In the genomic region with DNA sequence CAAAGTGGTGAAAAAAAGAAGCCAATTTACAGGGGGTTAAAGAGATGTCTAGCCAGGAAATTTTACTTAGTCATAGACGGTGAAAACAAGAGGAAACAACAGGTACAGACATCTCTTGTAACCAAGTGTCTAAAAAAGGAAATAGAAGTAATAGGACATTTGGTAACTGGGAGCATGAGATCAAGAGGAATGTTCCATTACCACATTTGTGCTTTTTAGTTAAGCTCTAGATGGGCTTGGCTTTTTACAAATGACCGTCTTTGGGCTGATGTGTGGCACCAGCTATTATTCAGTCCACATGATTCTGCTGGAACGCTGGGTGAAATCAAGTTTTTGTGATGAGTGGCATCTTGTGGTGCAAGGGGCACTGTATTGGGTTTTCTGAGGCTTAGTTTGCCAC, we compare ENCODE assay signal across 19 cellular contexts.
DNase-seq lines count a peak whose midpoint lies in the region; ATAC-seq and TF ChIP-seq lines count a peak whose summit lies in the region.
"Had no signal": no experiment of that assay in that cellular context is flagged by ENCODE, and none has a peak within 500 bp of the region (broad histone marks: within the 10 kb centered on the region; RNA-seq: fewer than 3 reads in every experiment).

No MANE protein-coding gene starts in this region.

- no peak for TF ChIP-seq CTCF in activated CD8-positive, alpha-beta T cell treated with anti-CD3 and anti-CD28 coated beads for 36 hours (IDR thresholded peaks at IDR 0.05)

- no peak for ATAC-seq in activated CD4-positive, alpha-beta T cell treated with anti-CD3 and anti-CD28 coated beads for 36 hours
- peak; percentile 26 for ATAC-seq in activated CD8-positive, alpha-beta T cell treated with anti-CD3 and anti-CD28 coated beads for 36 hours
- ATAC-seq in HG03175 (IDR thresholded peaks at IDR 0.05; ENCODE audit: unreplicated experiment) = no peak
- ATAC-seq: A549; naive thymus-derived CD4-positive, alpha-beta T cell; right lobe of liver had no signal

- H3K27me3 Mint-ChIP-seq in activated CD4-positive, alpha-beta T cell treated with anti-CD3 and anti-CD28 coated beads for 36 hours = peaks cover 17% of the 10 kb centered on the region
- H3K27me3 Mint-ChIP-seq in activated CD8-positive, alpha-beta T cell treated with anti-CD3 and anti-CD28 coated beads for 36 hours = peaks cover 13% of the 10 kb centered on the region
- peaks cover 26% of the 10 kb centered on the region for H3K27me3 Mint-ChIP-seq in stimulated activated naive CD8-positive, alpha-beta T cell treated with anti-CD3 and anti-CD28 coated beads, Interleukin-15, Interleukin-2, amounts not matched to agents 100 ng/mL and 50 ng/mL, for 24 hours
- H3K27me3 Mint-ChIP-seq: activated B cell treated with CpG ODN at 0.5 μM for 24 hours had no signal

- H3K36me3 Mint-ChIP-seq in activated CD4-positive, alpha-beta T cell treated with anti-CD3 and anti-CD28 coated beads for 36 hours (ENCODE audit: low read depth) = peaks cover 13% of the 10 kb centered on the region
- H3K36me3 Mint-ChIP-seq in activated CD8-positive, alpha-beta T cell treated with anti-CD3 and anti-CD28 coated beads for 36 hours (ENCODE audit: low read depth) = peaks cover 12% of the 10 kb centered on the region
- H3K36me3 Mint-ChIP-seq in stimulated activated naive CD8-positive, alpha-beta T cell treated with anti-CD3 and anti-CD28 coated beads, Interleukin-15, Interleukin-2, amounts not matched to agents 100 ng/mL and 50 ng/mL, for 24 hours (ENCODE audit: low read depth) = peaks cover 35% of the 10 kb centered on the region

- CTCF ChIA-PET in activated CD4-positive, alpha-beta T cell treated with anti-CD3 and anti-CD28 coated beads for 36 hours (lab: Charles Lee) = interaction anchor here (1.0 to 2.7 kb wide), 2 partner anchors 11 to 179 kb away, joined by 3 to 13 read pairs; no protein-coding TSS in a partner anchor
- CTCF ChIA-PET in activated CD8-positive, alpha-beta T cell treated with anti-CD3 and anti-CD28 coated beads for 36 hours (lab: Charles Lee) = interaction anchor here (1.1 to 1.8 kb wide), 4 partner anchors 10 to 25 kb away, joined by 3 to 7 read pairs (median 3); no protein-coding TSS in a partner anchor

- intact Hi-C loops in activated CD4-positive, alpha-beta T cell treated with anti-CD3 and anti-CD28 coated beads for 36 hours (cut with DNase I, micrococcal nuclease) = loop anchor here in 1 of 2 experiments (5.0 kb wide), 1 partner anchor 34 kb away; no protein-coding TSS in a partner anchor
- intact Hi-C loops in activated CD8-positive, alpha-beta T cell treated with anti-CD3 and anti-CD28 coated beads for 36 hours (cut with micrococcal nuclease) = no loop called here

- peaks cover 34% of the 10 kb centered on the region for H3K9me3 Mint-ChIP-seq in activated CD4-positive, alpha-beta T cell treated with anti-CD3 and anti-CD28 coated beads for 36 hours (ENCODE audit: low read depth)
- H3K9me3 Mint-ChIP-seq in activated CD8-positive, alpha-beta T cell treated with anti-CD3 and anti-CD28 coated beads for 36 hours = peaks cover 26% of the 10 kb centered on the region
- peaks cover 44% of the 10 kb centered on the region for H3K9me3 Mint-ChIP-seq in stimulated activated naive CD8-positive, alpha-beta T cell treated with anti-CD3 and anti-CD28 coated beads, Interleukin-15, Interleukin-2, amounts not matched to agents 100 ng/mL and 50 ng/mL, for 24 hours

- POLR2A ChIA-PET in activated CD4-positive, alpha-beta T cell treated with anti-CD3 and anti-CD28 coated beads for 36 hours (lab: Charles Lee) = interaction anchor here (0.5 kb wide), 1 partner anchor 227 kb away, joined by 3 read pairs; no protein-coding TSS in a partner anchor
- POLR2A ChIA-PET in activated CD8-positive, alpha-beta T cell treated with anti-CD3 and anti-CD28 coated beads for 36 hours (lab: Charles Lee) = interaction anchor here (0.8 to 1.7 kb wide), 2 partner anchors 225 to 252 kb away, joined by 3 to 4 read pairs; no protein-coding TSS in a partner anchor

- no peak for DNase-seq in activated CD4-positive, alpha-beta T cell treated with anti-CD3 and anti-CD28 coated beads for 36 hours
- no peak for DNase-seq in activated CD4-positive, alpha-beta T cell treated with anti-CD3 and anti-CD28 coated beads for 48 hours
- DNase-seq in activated CD8-positive, alpha-beta T cell treated with anti-CD3 and anti-CD28 coated beads for 36 hours = no peak
- peak; percentile 56 for DNase-seq in fibroblast of gingiva (ENCODE audit: low read depth)
- DNase-seq in glomerular visceral epithelial cell (ENCODE audit: extremely low spot score) = no peak
- DNase-seq in SHP77 (lab: John Stamatoyannopoulos, UW) = no peak
- DNase-seq: activated B cell treated with CpG ODN at 0.5 μM for 24 hours; activated gamma-delta T cell; foreskin melanocyte; kidney glomerular epithelial cell; naive thymus-derived CD4-positive, alpha-beta T cell; NCI-H146; NCI-H774; right lobe of liver; Right ventricle myocardium superior; stomach had no signal

- H3K4me3 Mint-ChIP-seq in activated CD4-positive, alpha-beta T cell treated with anti-CD3 and anti-CD28 coated beads for 36 hours = no peak overlapping the region
- H3K4me3 Mint-ChIP-seq in activated CD8-positive, alpha-beta T cell treated with anti-CD3 and anti-CD28 coated beads for 36 hours = no peak overlapping the region
- H3K4me3 Mint-ChIP-seq in stimulated activated naive CD8-positive, alpha-beta T cell treated with anti-CD3 and anti-CD28 coated beads, Interleukin-15, Interleukin-2, amounts not matched to agents 100 ng/mL and 50 ng/mL, for 24 hours = no peak overlapping the region
- H3K4me3 Mint-ChIP-seq: activated B cell treated with CpG ODN at 0.5 μM for 24 hours had no signal

- H3K27ac Mint-ChIP-seq in activated CD4-positive, alpha-beta T cell treated with anti-CD3 and anti-CD28 coated beads for 36 hours = peak overlapping the region; percentile 23
- peak overlapping the region; percentile 32 for H3K27ac Mint-ChIP-seq in activated CD8-positive, alpha-beta T cell treated with anti-CD3 and anti-CD28 coated beads for 36 hours
- H3K27ac Mint-ChIP-seq in stimulated activated naive CD8-positive, alpha-beta T cell treated with anti-CD3 and anti-CD28 coated beads, Interleukin-15, Interleukin-2, amounts not matched to agents 100 ng/mL and 50 ng/mL, for 24 hours = peak overlapping the region; percentile 75
- H3K27ac Mint-ChIP-seq: activated B cell treated with CpG ODN at 0.5 μM for 24 hours had no signal

- peaks cover 24% of the 10 kb centered on the region for H3K4me1 Mint-ChIP-seq in activated CD4-positive, alpha-beta T cell treated with anti-CD3 and anti-CD28 coated beads for 36 hours
- peaks cover 20% of the 10 kb centered on the region for H3K4me1 Mint-ChIP-seq in activated CD8-positive, alpha-beta T cell treated with anti-CD3 and anti-CD28 coated beads for 36 hours (ENCODE audit: low read depth)
- H3K4me1 Mint-ChIP-seq in stimulated activated naive CD8-positive, alpha-beta T cell treated with anti-CD3 and anti-CD28 coated beads, Interleukin-15, Interleukin-2, amounts not matched to agents 100 ng/mL and 50 ng/mL, for 24 hours (ENCODE audit: low read depth) = peaks cover 44% of the 10 kb centered on the region

Comparison
In these comparisons a context has a peak if more than half of its experiments do, and no peak if none do; other contexts are left out.
1. H3K27ac Mint-ChIP-seq: peak in every context shown above with its lines; median percentile 75 in stimulated activated naive CD8-positive, alpha-beta T cell treated with anti-CD3 and anti-CD28 coated beads, Interleukin-15, Interleukin-2, amounts not matched to agents 100 ng/mL and 50 ng/mL, for 24 hours; 32 in activated CD8-positive, alpha-beta T cell treated with anti-CD3 and anti-CD28 coated beads for 36 hours; 23 in activated CD4-positive, alpha-beta T cell treated with anti-CD3 and anti-CD28 coated beads for 36 hours.